Comparison of ENCODE assay signal across 8 cellular contexts in genomic region chr1:115575661-115576060, GRCh38.
"Had no signal": no experiment of that assay in that cellular context is flagged by ENCODE, and none has a peak within 500 bp of the region (broad histone marks: within the 10 kb centered on the region; RNA-seq: fewer than 3 reads in every experiment).

No MANE protein-coding gene starts in this region.

- H3K4me1 ChIP-seq: HAP-1 had no signal

- H3K4me3 ChIP-seq: GM23248, GM23338, HAP-1 had no signal

- H3K27ac ChIP-seq: GM23248 had no signal

- H3K36me3 ChIP-seq: HAP-1 had no signal

- H3K9ac ChIP-seq: GM23248 had no signal

- H3K4me2 ChIP-seq: GM23338 had no signal

- DNase-seq: GM23248, GOT3, H7, H9, HCEC 1CT, HFFc6 had no signal
